21 cellular contexts compared by ENCODE assay signal in genomic region chr5:101271416-101271815, GRCh38.
"Had no signal": no experiment of that assay in that cellular context is flagged by ENCODE, and none has a peak within 500 bp of the region (broad histone marks: within the 10 kb centered on the region; RNA-seq: fewer than 3 reads in every experiment).

No MANE protein-coding gene starts in this region.

- H3K27me3 ChIP-seq: hepatocyte, neutrophil, right atrium auricular region, sigmoid colon, tibial artery, upper lobe of left lung, uterus had no signal

- FAIRE-seq: colon, kidney had no signal

- ATAC-seq: left cardiac atrium, left ventricle myocardium superior had no signal

- H3K4me1 ChIP-seq: right atrium auricular region, sigmoid colon, tibial artery, upper lobe of left lung, uterus had no signal

- H3K36me3 ChIP-seq: neutrophil, right atrium auricular region, sigmoid colon, tibial artery, upper lobe of left lung, uterus had no signal

- H3K27ac ChIP-seq: hepatocyte, neutrophil, right atrium auricular region, sigmoid colon, skin epidermis, tibial artery, upper lobe of left lung, uterus had no signal

- DNase-seq: foreskin melanocyte; head of caudate nucleus; kidney; left cardiac atrium; left ventricle myocardium superior; mesenchymal stem cell; midbrain; naive B cell; sigmoid colon; stimulated activated CD4-positive, alpha-beta T cell treated with anti-CD3 and anti-CD28 coated beads, Interleukin-2, amount 100 ng/mL, for 24 hours; stimulated activated CD4-positive, alpha-beta T cell treated with anti-CD3 and anti-CD28 coated beads, Interleukin-4, amount 100 ng/mL, for 4 hours; stimulated activated naive CD4-positive, alpha-beta T cell; tibial artery; upper lobe of left lung; uterus had no signal

- H3K4me3 ChIP-seq: hepatocyte, lung, right atrium auricular region, sigmoid colon, skin epidermis, tibial artery, upper lobe of left lung, uterus had no signal

- H3K4me2 ChIP-seq: hepatocyte had no signal

- H3K79me2 ChIP-seq: hepatocyte had no signal

- H3K9me3 ChIP-seq: neutrophil, right atrium auricular region, sigmoid colon, tibial artery, upper lobe of left lung, uterus had no signal

- H2AFZ ChIP-seq: hepatocyte had no signal
